Comparison of ENCODE assay signal across 33 cellular contexts in genomic region chr4:86910820-86911684, GRCh38. TPM values are rescaled to one million over a fixed set of nuclear protein-coding genes. Genes with fewer than 3 reads are reported as not detected.
A peak's percentile ranks its signal among the peaks of the same experiment; 100 is the strongest.
DNase-seq lines count a peak whose midpoint lies in the region; ATAC-seq and TF ChIP-seq lines count a peak whose summit lies in the region.
"Had no signal": no experiment of that assay in that cellular context is flagged by ENCODE, and none has a peak within 500 bp of the region (broad histone marks: within the 10 kb centered on the region; RNA-seq: fewer than 3 reads in every experiment).

No MANE protein-coding gene starts in this region.

- no peak for TF ChIP-seq CTCF in Panc1 (IDR thresholded peaks at IDR 0.05)
- TF ChIP-seq CTCF in Peyer's patch (IDR thresholded peaks at IDR 0.05), result no peak

- H3K36me3 Mint-ChIP-seq in activated naive CD8-positive, alpha-beta T cell treated with anti-CD3 and anti-CD28 coated beads, Interleukin-2, amount 50 U/mL, for 24 hours (ENCODE audit: low read depth), result no peaks in the 10 kb centered on the region
- no peaks in the 10 kb centered on the region for H3K36me3 Mint-ChIP-seq in activated naive CD8-positive, alpha-beta T cell treated with anti-CD3 and anti-CD28 coated beads for 36 hours
- H3K36me3 Mint-ChIP-seq in dendritic cell treated with granulocyte-macrophage colony-stimulating factor and Interleukin-4, amounts not matched to agents 40 ng/mL and 50 ng/mL, for 4 days (ENCODE audit: low read depth), result peaks cover 11% of the 10 kb centered on the region
- peaks cover 0 to 3% of the 10 kb centered on the region in 2 donors for H3K36me3 Mint-ChIP-seq in stimulated activated naive B cell treated with anti-CD40 and anti-IgM and Interleukin-4, amounts not matched to agents 10 μg/mL and 1 μg/mL and 100 μg/mL, for 72 hours
- H3K36me3 Mint-ChIP-seq: activated CD8-positive, alpha-beta memory T cell treated with anti-CD3 and anti-CD28 coated beads, Interleukin-2, amount 10 ng/mL, durations not matched to agents 7 days and 5 days; mesothelial cell of epicardium had no signal

- no peaks in the 10 kb centered on the region for H3K9me3 Mint-ChIP-seq in activated naive CD8-positive, alpha-beta T cell treated with anti-CD3 and anti-CD28 coated beads, Interleukin-2, amount 50 U/mL, for 24 hours
- no peaks in the 10 kb centered on the region for H3K9me3 Mint-ChIP-seq in activated naive CD8-positive, alpha-beta T cell treated with anti-CD3 and anti-CD28 coated beads for 36 hours
- H3K9me3 Mint-ChIP-seq in dendritic cell treated with granulocyte-macrophage colony-stimulating factor and Interleukin-4, amounts not matched to agents 40 ng/mL and 50 ng/mL, for 4 days, result no peaks in the 10 kb centered on the region
- H3K9me3 Mint-ChIP-seq in stimulated activated naive B cell treated with anti-CD40 and anti-IgM and Interleukin-4, amounts not matched to agents 10 μg/mL and 1 μg/mL and 100 μg/mL, for 72 hours, result no peaks in the 10 kb centered on the region
- H3K9me3 Mint-ChIP-seq: activated B cell treated with CpG ODN at 0.5 μM for 24 hours; activated T-cell treated with anti-CD3 and anti-CD28 coated beads, Interleukin-2, amount 50 U/mL, for 4 hours; CD4-positive, alpha-beta T cell; mesothelial cell of epicardium; stimulated activated naive CD8-positive, alpha-beta T cell treated with anti-CD3 and anti-CD28 coated beads, Interleukin-15, Interleukin-2, amounts not matched to agents 100 ng/mL and 50 ng/mL, for 24 hours had no signal

- H3K36me3 ChIP-seq in Panc1 (ENCODE audit: control insufficient read depth, insufficient read depth, low read length) (no peaks in the 10 kb centered on the region), Peyer's patch (no peaks in the 10 kb centered on the region)
- H3K36me3 ChIP-seq: neutrophil, thoracic aorta had no signal

- no peak overlapping the region for H3K4me3 Mint-ChIP-seq in activated naive CD8-positive, alpha-beta T cell treated with anti-CD3 and anti-CD28 coated beads, Interleukin-2, amount 50 U/mL, for 24 hours
- no peak overlapping the region for H3K4me3 Mint-ChIP-seq in activated naive CD8-positive, alpha-beta T cell treated with anti-CD3 and anti-CD28 coated beads for 36 hours
- no peak overlapping the region for H3K4me3 Mint-ChIP-seq in dendritic cell treated with granulocyte-macrophage colony-stimulating factor and Interleukin-4, amounts not matched to agents 40 ng/mL and 50 ng/mL, for 4 days
- H3K4me3 Mint-ChIP-seq in stimulated activated naive B cell treated with anti-CD40 and anti-IgM and Interleukin-4, amounts not matched to agents 10 μg/mL and 1 μg/mL and 100 μg/mL, for 72 hours, result no peak overlapping the region
- H3K4me3 Mint-ChIP-seq: activated B cell treated with CpG ODN at 0.5 μM for 24 hours; activated CD8-positive, alpha-beta memory T cell treated with anti-CD3 and anti-CD28 coated beads, Interleukin-2, amount 10 ng/mL, durations not matched to agents 7 days and 5 days; activated T-cell treated with anti-CD3 and anti-CD28 coated beads, Interleukin-2, amount 50 U/mL, for 4 hours; CD4-positive, alpha-beta T cell; mesothelial cell of epicardium; stimulated activated naive CD8-positive, alpha-beta T cell treated with anti-CD3 and anti-CD28 coated beads, Interleukin-15, Interleukin-2, amounts not matched to agents 100 ng/mL and 50 ng/mL, for 24 hours had no signal

- no TSS peak for BruUV-seq in Panc1 (replicated peaks; lab: Mats Ljungman, UMichigan)

- intact Hi-C loops in Panc1 (cut with micrococcal nuclease; ENCODE audit: unreplicated experiment), result no loop called here
- intact Hi-C loops in dendritic cell treated with granulocyte-macrophage colony-stimulating factor and Interleukin-4, amounts not matched to agents 40 ng/mL and 50 ng/mL, for 4 days (cut with micrococcal nuclease), result no loop called here

- H3K4me1 ChIP-seq in Panc1 (ENCODE audit: control insufficient read depth, insufficient read depth, low read length) (no peaks in the 10 kb centered on the region), Peyer's patch (peaks cover 0 to 5% (median 0%) of the 10 kb centered on the region in 4 donors)

- no peaks in the 10 kb centered on the region for H3K27me3 Mint-ChIP-seq in activated naive CD8-positive, alpha-beta T cell treated with anti-CD3 and anti-CD28 coated beads, Interleukin-2, amount 50 U/mL, for 24 hours
- no peaks in the 10 kb centered on the region for H3K27me3 Mint-ChIP-seq in activated naive CD8-positive, alpha-beta T cell treated with anti-CD3 and anti-CD28 coated beads for 36 hours
- H3K27me3 Mint-ChIP-seq in dendritic cell treated with granulocyte-macrophage colony-stimulating factor and Interleukin-4, amounts not matched to agents 40 ng/mL and 50 ng/mL, for 4 days, result no peaks in the 10 kb centered on the region
- no peaks in the 10 kb centered on the region for H3K27me3 Mint-ChIP-seq in stimulated activated naive B cell treated with anti-CD40 and anti-IgM and Interleukin-4, amounts not matched to agents 10 μg/mL and 1 μg/mL and 100 μg/mL, for 72 hours
- H3K27me3 Mint-ChIP-seq: activated B cell treated with CpG ODN at 0.5 μM for 24 hours; activated CD8-positive, alpha-beta memory T cell treated with anti-CD3 and anti-CD28 coated beads, Interleukin-2, amount 10 ng/mL, durations not matched to agents 7 days and 5 days; CD4-positive, alpha-beta T cell; stimulated activated naive CD8-positive, alpha-beta T cell treated with anti-CD3 and anti-CD28 coated beads, Interleukin-15, Interleukin-2, amounts not matched to agents 100 ng/mL and 50 ng/mL, for 24 hours had no signal

- no peak overlapping the region for H3K4me3 ChIP-seq in Panc1 (ENCODE audit: low read depth in 2 of 2, low read length in 2 of 2)
- H3K4me3 ChIP-seq in Peyer's patch, result no peak overlapping the region
- H3K4me3 ChIP-seq: body of pancreas, heart right ventricle, smooth muscle cell, thoracic aorta had no signal

- H3K27ac ChIP-seq in Panc1 (ENCODE audit: low read length) (no peak overlapping the region), Peyer's patch (no peak overlapping the region)
- H3K27ac ChIP-seq: body of pancreas, neutrophil, thoracic aorta had no signal

- CTCF ChIA-PET in Panc1 (lab: Charles Lee), result no interaction called here

- no peak overlapping the region for H3K27ac Mint-ChIP-seq in activated naive CD8-positive, alpha-beta T cell treated with anti-CD3 and anti-CD28 coated beads, Interleukin-2, amount 50 U/mL, for 24 hours
- no peak overlapping the region for H3K27ac Mint-ChIP-seq in activated naive CD8-positive, alpha-beta T cell treated with anti-CD3 and anti-CD28 coated beads for 36 hours
- peak overlapping the region; percentile 86 for H3K27ac Mint-ChIP-seq in dendritic cell treated with granulocyte-macrophage colony-stimulating factor and Interleukin-4, amounts not matched to agents 40 ng/mL and 50 ng/mL, for 4 days
- H3K27ac Mint-ChIP-seq in stimulated activated naive B cell treated with anti-CD40 and anti-IgM and Interleukin-4, amounts not matched to agents 10 μg/mL and 1 μg/mL and 100 μg/mL, for 72 hours, result peak overlapping the region; percentile 60
- H3K27ac Mint-ChIP-seq: activated B cell treated with CpG ODN at 0.5 μM for 24 hours; activated CD8-positive, alpha-beta memory T cell treated with anti-CD3 and anti-CD28 coated beads, Interleukin-2, amount 10 ng/mL, durations not matched to agents 7 days and 5 days; CD4-positive, alpha-beta T cell; mesothelial cell of epicardium; stimulated activated naive CD8-positive, alpha-beta T cell treated with anti-CD3 and anti-CD28 coated beads, Interleukin-15, Interleukin-2, amounts not matched to agents 100 ng/mL and 50 ng/mL, for 24 hours had no signal

- DNase-seq in activated naive CD8-positive, alpha-beta T cell treated with anti-CD3 and anti-CD28 coated beads, Interleukin-2, amount 50 U/mL, for 24 hours, result no peak
- no peak for DNase-seq in activated naive CD8-positive, alpha-beta T cell treated with anti-CD3 and anti-CD28 coated beads for 36 hours
- DNase-seq in Panc1 (ENCODE audit: low read depth, low spot score) (no peak), Peyer's patch (no peak)
- DNase-seq in stimulated activated naive B cell treated with anti-CD40 and anti-IgM and Interleukin-4, amounts not matched to agents 10 μg/mL and 1 μg/mL and 100 μg/mL, for 72 hours, result no peak
- DNase-seq: 8988T; activated B cell treated with CpG ODN at 0.5 μM for 24 hours; activated CD4-positive, alpha-beta T cell treated with anti-CD3 and anti-CD28 coated beads, Interleukin-2, amount 50 U/mL, for 1 hour; activated CD8-positive, alpha-beta memory T cell treated with anti-CD3 and anti-CD28 coated beads, Interleukin-2, amount 10 ng/mL, durations not matched to agents 7 days and 5 days; activated gamma-delta T cell; activated T-cell treated with anti-CD3 and anti-CD28 coated beads, Interleukin-2, amount 50 U/mL, for 4 hours; body of pancreas; CD4-positive, alpha-beta T cell; DND-41; HCEC 1CT; heart right ventricle; NCI-H1048; NCI-H2107; NCI-H774; right cardiac atrium had no signal

- POLR2A ChIA-PET in Panc1 (lab: Charles Lee), result no interaction called here

- no peak for TF ChIP-seq POLR2A in Peyer's patch (IDR thresholded peaks at IDR 0.05)

- H3K4me1 Mint-ChIP-seq in activated naive CD8-positive, alpha-beta T cell treated with anti-CD3 and anti-CD28 coated beads, Interleukin-2, amount 50 U/mL, for 24 hours, result peaks cover 32% of the 10 kb centered on the region
- H3K4me1 Mint-ChIP-seq in activated naive CD8-positive, alpha-beta T cell treated with anti-CD3 and anti-CD28 coated beads for 36 hours, result peaks cover 21% of the 10 kb centered on the region
- H3K4me1 Mint-ChIP-seq in dendritic cell treated with granulocyte-macrophage colony-stimulating factor and Interleukin-4, amounts not matched to agents 40 ng/mL and 50 ng/mL, for 4 days (ENCODE audit: low read depth), result peaks cover 65% of the 10 kb centered on the region
- H3K4me1 Mint-ChIP-seq in stimulated activated naive B cell treated with anti-CD40 and anti-IgM and Interleukin-4, amounts not matched to agents 10 μg/mL and 1 μg/mL and 100 μg/mL, for 72 hours, result peaks cover 22 to 44% of the 10 kb centered on the region in 2 donors

- ATAC-seq in activated naive CD8-positive, alpha-beta T cell treated with anti-CD3 and anti-CD28 coated beads, Interleukin-2, amount 50 U/mL, for 24 hours, result peak; percentile 17
- ATAC-seq in Panc1, result 0 out of 2 replicates have a peak, but pooled peaks have one; percentile 42
- ATAC-seq in stimulated activated naive B cell treated with anti-CD40 and anti-IgM and Interleukin-4, amounts not matched to agents 10 μg/mL and 1 μg/mL and 100 μg/mL, for 72 hours (replicated peaks), result peak; percentile 72 to 75
- ATAC-seq in HG03039 (IDR thresholded peaks at IDR 0.05; ENCODE audit: unreplicated experiment), result no peak
- no peak for ATAC-seq in HG03108 (IDR thresholded peaks at IDR 0.05; ENCODE audit: unreplicated experiment)
- ATAC-seq: activated CD8-positive, alpha-beta memory T cell treated with anti-CD3 and anti-CD28 coated beads, Interleukin-2, amount 10 ng/mL, durations not matched to agents 7 days and 5 days; activated T-cell treated with anti-CD3 and anti-CD28 coated beads, Interleukin-2, amount 50 U/mL, for 4 hours; body of pancreas; heart right ventricle; HepG2; right cardiac atrium had no signal

- H3K27me3 ChIP-seq in Panc1 (ENCODE audit: control insufficient read depth, insufficient read depth, low read length) (no peaks in the 10 kb centered on the region), Peyer's patch (no peaks in the 10 kb centered on the region)
- H3K27me3 ChIP-seq: body of pancreas, heart right ventricle, neutrophil had no signal

- in situ Hi-C loops in Panc1 (cut with HindIII; ENCODE audit: low pct_unique_long_range_greater_than_20kb, low sequenced_read_pairs), result no loop called here

- no peaks in the 10 kb centered on the region for H3K9me3 ChIP-seq in Panc1 (ENCODE audit: control insufficient read depth, insufficient read depth, low read depth, low read length)
- H3K9me3 ChIP-seq in Peyer's patch, result no peaks in the 10 kb centered on the region
- H3K9me3 ChIP-seq: body of pancreas, heart right ventricle, neutrophil, thoracic aorta had no signal

RNA-seq across cellular contexts. Expression of gene C4orf36, which starts 18.8 kb away (rescaled TPM):
- total RNA-seq in activated naive CD8-positive, alpha-beta T cell treated with anti-CD3 and anti-CD28 coated beads for 36 hours, result not detected
- total RNA-seq in Panc1 (2021; ENCODE audit: unreplicated experiment) (0.26 TPM), Peyer's patch (1 to 10 TPM in 2 of 4 donors, not detected in 2; 1.7 to 6.6 TPM)
- 0.79 TPM for polyA plus RNA-seq in Panc1 (2012; ENCODE audit: insufficient read length)
- total RNA-seq: activated B cell treated with CpG ODN at 0.5 μM for 24 hours; activated CD8-positive, alpha-beta memory T cell treated with anti-CD3 and anti-CD28 coated beads, Interleukin-2, amount 10 ng/mL, durations not matched to agents 7 days and 5 days; activated T-cell treated with anti-CD3 and anti-CD28 coated beads, Interleukin-2, amount 50 U/mL, for 4 hours; CD4-positive, alpha-beta T cell; HepG2; LHCN-M2; liver; T-helper 1 cell treated with Interleukin-12 subunit alpha and Interleukin-12 subunit beta and Interleukin-4 antibody, amounts not matched to agents 30 ng/mL and 1 ng/mL, for 36 hours; thoracic aorta had no signal
- polyA plus RNA-seq: endothelial cell of umbilical vein, smooth muscle cell had no signal

RNA-seq across cellular contexts. Expression of gene AFF1, which starts 23.8 kb away (rescaled TPM):
- 10 to 100 TPM; 28.7 to 31.5 TPM for total RNA-seq in activated naive CD8-positive, alpha-beta T cell treated with anti-CD3 and anti-CD28 coated beads for 36 hours
- 23.9 TPM for total RNA-seq in Panc1 (2021; ENCODE audit: unreplicated experiment)
- polyA plus RNA-seq in Panc1 (2012; ENCODE audit: insufficient read length), result 5.1 TPM
- total RNA-seq in Peyer's patch, result 100 to 1,000 TPM in 3 of 4 donors, 10 to 100 TPM in 1; 72.5 to 128 (median 108) TPM

Comparison
In these comparisons a context has a peak if more than half of its experiments do, and no peak if none do; other contexts are left out.
1. ATAC-seq: peak in activated naive CD8-positive, alpha-beta T cell treated with anti-CD3 and anti-CD28 coated beads, Interleukin-2, amount 50 U/mL, for 24 hours (single experiment), Panc1 (single experiment) and stimulated activated naive B cell treated with anti-CD40 and anti-IgM and Interleukin-4, amounts not matched to agents 10 μg/mL and 1 μg/mL and 100 μg/mL, for 72 hours (2 of 2); none in HG03039 (single experiment) and HG03108 (single experiment).
2. H3K27ac Mint-ChIP-seq: peak in dendritic cell treated with granulocyte-macrophage colony-stimulating factor and Interleukin-4, amounts not matched to agents 40 ng/mL and 50 ng/mL, for 4 days (single experiment) and stimulated activated naive B cell treated with anti-CD40 and anti-IgM and Interleukin-4, amounts not matched to agents 10 μg/mL and 1 μg/mL and 100 μg/mL, for 72 hours (single experiment); none in activated naive CD8-positive, alpha-beta T cell treated with anti-CD3 and anti-CD28 coated beads, Interleukin-2, amount 50 U/mL, for 24 hours (single experiment) and activated naive CD8-positive, alpha-beta T cell treated with anti-CD3 and anti-CD28 coated beads for 36 hours (single experiment).